ENCODE assay signal across 8 cellular contexts in the genomic region with DNA sequence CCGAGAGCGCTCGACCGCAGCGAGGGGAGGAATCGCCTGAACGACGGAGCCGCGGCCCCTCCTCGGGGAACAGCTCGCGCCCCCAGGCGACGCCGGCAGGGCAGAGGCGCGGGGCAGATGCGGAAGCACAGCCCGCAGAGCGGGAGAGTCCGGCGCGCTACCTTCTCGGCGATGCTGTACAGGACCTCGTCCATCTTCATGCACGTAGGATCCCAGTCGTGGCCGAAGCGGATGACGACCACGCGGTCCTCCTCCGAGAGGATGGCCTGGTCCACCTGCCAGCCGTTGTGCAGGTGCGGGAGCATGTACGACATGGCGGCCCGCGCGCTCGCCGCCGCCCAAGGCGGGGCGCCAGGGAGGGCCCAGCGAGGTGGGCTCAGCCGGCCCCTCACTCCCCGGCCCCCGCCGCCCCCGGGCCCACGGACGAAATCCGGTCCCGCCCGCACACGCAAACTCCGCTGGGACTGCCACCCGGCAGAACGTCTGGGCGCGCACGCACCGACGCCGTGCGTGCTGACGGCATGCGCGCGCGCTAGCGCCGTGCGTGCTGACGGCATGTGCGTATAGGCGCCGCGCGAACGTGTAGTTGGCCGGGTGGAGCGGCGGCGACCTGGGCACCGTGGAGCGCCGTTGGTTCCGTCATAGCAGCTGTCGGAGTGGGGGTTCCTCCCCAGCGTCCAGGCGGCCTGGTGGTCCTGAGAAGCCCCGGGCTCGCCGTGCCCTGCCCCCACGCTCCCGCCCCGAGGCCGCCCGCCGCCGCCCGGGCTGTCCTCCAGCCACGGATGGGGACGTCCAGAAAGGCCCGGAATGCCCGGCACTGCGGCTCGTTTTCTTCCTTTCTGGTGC. TPM values are rescaled to one million over a fixed set of nuclear protein-coding genes. Genes with fewer than 3 reads are reported as not detected.
A peak's percentile ranks its signal among the peaks of the same experiment; 100 is the strongest.
DNase-seq lines count a peak whose midpoint lies in the region; ATAC-seq and TF ChIP-seq lines count a peak whose summit lies in the region.

A gene with protein sequence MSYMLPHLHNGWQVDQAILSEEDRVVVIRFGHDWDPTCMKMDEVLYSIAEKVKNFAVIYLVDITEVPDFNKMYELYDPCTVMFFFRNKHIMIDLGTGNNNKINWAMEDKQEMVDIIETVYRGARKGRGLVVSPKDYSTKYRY (minus strand): TSS at position 485 of the 846 bp plus-strand sequence. CDS start 171 bp downstream, at position 314.

- no peaks in the 10 kb centered on the region for H3K9me3 ChIP-seq in colonic mucosa

- no peaks in the 10 kb centered on the region for H3K9me3 Mint-ChIP-seq in activated CD4-positive, alpha-beta T cell treated with anti-CD3 and anti-CD28 coated beads, Interleukin-2, amount 10 ng/mL, durations not matched to agents 24 days and 14 days

- H3K4me1 Mint-ChIP-seq in activated CD4-positive, alpha-beta T cell treated with anti-CD3 and anti-CD28 coated beads, Interleukin-2, amount 10 ng/mL, durations not matched to agents 24 days and 14 days, result peaks cover 33% of the 10 kb centered on the region

- H3K36me3 ChIP-seq in BJ (ENCODE audit: control insufficient read depth, insufficient read depth, low read length), result 0 out of 2 replicates have a peak, but pooled peaks cover 1% of the 10 kb centered on the region
- no peaks in the 10 kb centered on the region for H3K36me3 ChIP-seq in colonic mucosa

- ATAC-seq in GM19043 (IDR thresholded peaks at IDR 0.05; ENCODE audit: low read depth, unreplicated experiment), result peak; percentile 96
- peak; percentile 97 for ATAC-seq in HG03354 (IDR thresholded peaks at IDR 0.05; ENCODE audit: poor library complexity, severe bottlenecking, unreplicated experiment)
- ATAC-seq in left lobe of liver, result peak; percentile 97

- peak within 1 kb of the TSS; percentile 88 for H3K4me3 Mint-ChIP-seq in activated CD4-positive, alpha-beta T cell treated with anti-CD3 and anti-CD28 coated beads, Interleukin-2, amount 10 ng/mL, durations not matched to agents 24 days and 14 days

- H3K4me3 ChIP-seq in BJ (ENCODE audit: low read depth, low read length), result peak within 1 kb of the TSS; percentile 70
- peak within 1 kb of the TSS; percentile 89 for H3K4me3 ChIP-seq in colonic mucosa

- peak within 1 kb of the TSS; percentile 92 to 94 for H3K9ac ChIP-seq in colonic mucosa (ENCODE audit: low read depth in 2 of 2, low read length in 2 of 2)

- TF ChIP-seq CTCF in BJ (IDR thresholded peaks at IDR 0.05; ENCODE audit: insufficient read depth, low read depth, low read length) (peak; percentile 50), colonic mucosa (IDR thresholded peaks at IDR 0.05) (no peak)

- peaks cover 14% of the 10 kb centered on the region for H3K4me1 ChIP-seq in colonic mucosa

- no peaks in the 10 kb centered on the region for H3K27me3 Mint-ChIP-seq in activated CD4-positive, alpha-beta T cell treated with anti-CD3 and anti-CD28 coated beads, Interleukin-2, amount 10 ng/mL, durations not matched to agents 24 days and 14 days

- POLR2A ChIA-PET in BJ (lab: Charles Lee), result interaction anchor here (0.5 kb wide), 1 partner anchor 183 kb away, joined by 4 read pairs; no protein-coding TSS in a partner anchor

- CTCF ChIA-PET in BJ (lab: Yijun Ruan, JAX), result interaction anchor here (0.7 to 1.6 kb wide), 3 partner anchors 26 to 38 kb away, joined by 3 read pairs; no protein-coding TSS in a partner anchor

- H3K27me3 ChIP-seq in BJ (ENCODE audit: control insufficient read depth, insufficient read depth, low read length), result no peaks in the 10 kb centered on the region
- no peaks in the 10 kb centered on the region for H3K27me3 ChIP-seq in colonic mucosa

- H3K27ac Mint-ChIP-seq in activated CD4-positive, alpha-beta T cell treated with anti-CD3 and anti-CD28 coated beads, Interleukin-2, amount 10 ng/mL, durations not matched to agents 24 days and 14 days, result peak within 1 kb of the TSS; percentile 94

- peaks cover 27% of the 10 kb centered on the region for H3K36me3 Mint-ChIP-seq in activated CD4-positive, alpha-beta T cell treated with anti-CD3 and anti-CD28 coated beads, Interleukin-2, amount 10 ng/mL, durations not matched to agents 24 days and 14 days (ENCODE audit: low read depth)

- peak within 1 kb of the TSS; percentile 85 for H3K27ac ChIP-seq in colonic mucosa

- intact Hi-C loops in activated CD4-positive, alpha-beta T cell treated with anti-CD3 and anti-CD28 coated beads, Interleukin-2, amount 10 ng/mL, durations not matched to agents 24 days and 14 days (cut with micrococcal nuclease), result loop anchor here (1.0 to 2.0 kb wide), 4 partner anchors 37 to 309 kb away; a partner anchor contains a TSS
- intact Hi-C loops in colonic mucosa (cut with DNase I), result loop anchor here (10.0 kb wide), 1 partner anchor 54 kb away; no protein-coding TSS in a partner anchor

- no peak for DNase-seq in BJ (ENCODE audit: low read depth)
- peak; percentile 32 for DNase-seq in NCI-H524 treated with DMSO at 0.1 percent for 48 hours (lab: John Stamatoyannopoulos, UW)
- DNase-seq in activated CD4-positive, alpha-beta T cell treated with anti-CD3 and anti-CD28 coated beads, Interleukin-2, amount 10 ng/mL, durations not matched to agents 24 days and 14 days, result peak; percentile 96
- peak; percentile 85 for DNase-seq in colonic mucosa
- peak; percentile 91 for DNase-seq in left lobe of liver (ENCODE audit: low spot score)
- peak; percentile 81 for DNase-seq in stimulated activated CD4-positive, alpha-beta T cell treated with anti-CD3 and anti-CD28 coated beads, Interleukin-2, amount 100 ng/mL, for 4 hours (ENCODE audit: low read depth)

RNA-seq across cellular contexts. Expression of the gene that starts here (rescaled TPM):
- polyA plus RNA-seq in BJ (2011; rRNA removed), result 95.8 and 117 TPM in 2 replicates
- polyA minus RNA-seq in BJ (2011; rRNA and poly(A)+ RNA removed), result 32.8 and 38.3 TPM in 2 replicates
- 198 and 210 TPM in 2 replicates for total RNA-seq in activated CD4-positive, alpha-beta T cell treated with anti-CD3 and anti-CD28 coated beads, Interleukin-2, amount 10 ng/mL, durations not matched to agents 24 days and 14 days
- 100 to 1,000 TPM; 101 to 138 TPM for total RNA-seq in colonic mucosa
- 48.3 TPM for total RNA-seq in left lobe of liver
